In the genomic region with DNA sequence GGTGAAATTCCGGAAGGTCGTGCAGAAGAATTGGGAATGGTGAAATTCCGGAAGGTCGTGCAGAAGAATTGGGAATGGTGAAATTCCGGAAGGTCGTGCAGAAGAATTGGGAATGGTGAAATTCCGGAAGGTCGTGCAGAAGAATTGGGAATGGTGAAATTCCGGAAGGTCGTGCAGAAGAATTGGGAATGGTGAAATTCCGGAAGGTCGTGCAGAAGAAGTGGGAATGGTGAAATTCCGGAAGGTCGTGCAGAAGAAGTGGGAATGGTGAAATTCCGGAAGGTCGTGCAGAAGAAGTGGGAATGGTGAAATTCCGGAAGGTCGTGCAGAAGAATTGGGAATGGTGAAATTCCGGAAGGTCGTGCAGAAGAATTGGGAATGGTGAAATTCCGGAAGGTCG, we compare ENCODE assay signal across 1 cellular context.
TF ChIP-seq lines count a peak whose summit lies in the region.

No MANE protein-coding gene starts in this region.

TF ChIP-seq in liver, 16 proteins besides CTCF, POLR2A, EP300 and RAD21:
- TF ChIP-seq, protein P1, sequence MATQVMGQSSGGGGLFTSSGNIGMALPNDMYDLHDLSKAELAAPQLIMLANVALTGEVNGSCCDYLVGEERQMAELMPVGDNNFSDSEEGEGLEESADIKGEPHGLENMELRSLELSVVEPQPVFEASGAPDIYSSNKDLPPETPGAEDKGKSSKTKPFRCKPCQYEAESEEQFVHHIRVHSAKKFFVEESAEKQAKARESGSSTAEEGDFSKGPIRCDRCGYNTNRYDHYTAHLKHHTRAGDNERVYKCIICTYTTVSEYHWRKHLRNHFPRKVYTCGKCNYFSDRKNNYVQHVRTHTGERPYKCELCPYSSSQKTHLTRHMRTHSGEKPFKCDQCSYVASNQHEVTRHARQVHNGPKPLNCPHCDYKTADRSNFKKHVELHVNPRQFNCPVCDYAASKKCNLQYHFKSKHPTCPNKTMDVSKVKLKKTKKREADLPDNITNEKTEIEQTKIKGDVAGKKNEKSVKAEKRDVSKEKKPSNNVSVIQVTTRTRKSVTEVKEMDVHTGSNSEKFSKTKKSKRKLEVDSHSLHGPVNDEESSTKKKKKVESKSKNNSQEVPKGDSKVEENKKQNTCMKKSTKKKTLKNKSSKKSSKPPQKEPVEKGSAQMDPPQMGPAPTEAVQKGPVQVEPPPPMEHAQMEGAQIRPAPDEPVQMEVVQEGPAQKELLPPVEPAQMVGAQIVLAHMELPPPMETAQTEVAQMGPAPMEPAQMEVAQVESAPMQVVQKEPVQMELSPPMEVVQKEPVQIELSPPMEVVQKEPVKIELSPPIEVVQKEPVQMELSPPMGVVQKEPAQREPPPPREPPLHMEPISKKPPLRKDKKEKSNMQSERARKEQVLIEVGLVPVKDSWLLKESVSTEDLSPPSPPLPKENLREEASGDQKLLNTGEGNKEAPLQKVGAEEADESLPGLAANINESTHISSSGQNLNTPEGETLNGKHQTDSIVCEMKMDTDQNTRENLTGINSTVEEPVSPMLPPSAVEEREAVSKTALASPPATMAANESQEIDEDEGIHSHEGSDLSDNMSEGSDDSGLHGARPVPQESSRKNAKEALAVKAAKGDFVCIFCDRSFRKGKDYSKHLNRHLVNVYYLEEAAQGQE (IDR thresholded peaks at IDR 0.05), result peak; percentile 43
